Comparison of ENCODE assay signal across 1 cellular context in genomic region chr16:54080524-54081008, GRCh38.
TF ChIP-seq lines count a peak whose summit lies in the region.

No MANE protein-coding gene starts in this region.

TF ChIP-seq in HepG2, 621 proteins besides CTCF, POLR2A, EP300 and RAD21 (continued from another document and continues in another):
- no peak for TF ChIP-seq ZSCAN29 (CRISPR knock-in tag; conservative IDR thresholded peaks at IDR 0.05)
- no peak for TF ChIP-seq RBM22 (optimal IDR thresholded peaks at IDR 0.05; ENCODE audit: low read length)
- TF ChIP-seq ZNF7 (CRISPR knock-in tag; IDR thresholded peaks at IDR 0.05) = peak; percentile 38; the same call in 1 of the 2 replicates
- no peak for TF ChIP-seq ZNF749 (CRISPR knock-in tag; IDR thresholded peaks at IDR 0.05; ENCODE audit: borderline replicate concordance)
- TF ChIP-seq RELA (CRISPR knock-in tag; IDR thresholded peaks at IDR 0.05) = no peak
- TF ChIP-seq, protein P1, sequence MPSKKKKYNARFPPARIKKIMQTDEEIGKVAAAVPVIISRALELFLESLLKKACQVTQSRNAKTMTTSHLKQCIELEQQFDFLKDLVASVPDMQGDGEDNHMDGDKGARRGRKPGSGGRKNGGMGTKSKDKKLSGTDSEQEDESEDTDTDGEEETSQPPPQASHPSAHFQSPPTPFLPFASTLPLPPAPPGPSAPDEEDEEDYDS (CRISPR knock-in tag; IDR thresholded peaks at IDR 0.05) = 0 out of 2 replicates have a peak, but pooled peaks have one; percentile 32
- TF ChIP-seq ATF7-NPFF (CRISPR knock-in tag; IDR thresholded peaks at IDR 0.05; ENCODE audit: low read depth) = peak; percentile 44; the same call in 1 of the 2 replicates
- TF ChIP-seq RXRB (CRISPR knock-in tag; IDR thresholded peaks at IDR 0.05; ENCODE audit: borderline replicate concordance) = peak; percentile 76; the same call in 1 of the 2 replicates
- TF ChIP-seq IRX3 (CRISPR knock-in tag; IDR thresholded peaks at IDR 0.05; ENCODE audit: borderline replicate concordance, low read depth) = no peak
- no peak for TF ChIP-seq MTF2 (CRISPR knock-in tag; IDR thresholded peaks at IDR 0.05; ENCODE audit: borderline replicate concordance)
- no peak for TF ChIP-seq KIAA2018 (CRISPR knock-in tag; IDR thresholded peaks at IDR 0.05; ENCODE audit: borderline replicate concordance)
- TF ChIP-seq FOXA3 (CRISPR knock-in tag; IDR thresholded peaks at IDR 0.05) = peak; percentile 94
- no peak for TF ChIP-seq ZNF550 (CRISPR knock-in tag; IDR thresholded peaks at IDR 0.05; ENCODE audit: borderline replicate concordance)
- no peak for TF ChIP-seq ZNF766 (CRISPR knock-in tag; IDR thresholded peaks at IDR 0.05; ENCODE audit: borderline replicate concordance)
- peak; percentile 83 for TF ChIP-seq FOSL2 (CRISPR knock-in tag; IDR thresholded peaks at IDR 0.05)
- TF ChIP-seq ZNF772 (CRISPR knock-in tag; IDR thresholded peaks at IDR 0.05) = no peak
- TF ChIP-seq ZFP36L1 (CRISPR knock-in tag; IDR thresholded peaks at IDR 0.05) = 0 out of 2 replicates have a peak, but pooled peaks have one; percentile 61
- no peak for TF ChIP-seq ZBTB42 (CRISPR knock-in tag; IDR thresholded peaks at IDR 0.05)
- TF ChIP-seq, protein P2, sequence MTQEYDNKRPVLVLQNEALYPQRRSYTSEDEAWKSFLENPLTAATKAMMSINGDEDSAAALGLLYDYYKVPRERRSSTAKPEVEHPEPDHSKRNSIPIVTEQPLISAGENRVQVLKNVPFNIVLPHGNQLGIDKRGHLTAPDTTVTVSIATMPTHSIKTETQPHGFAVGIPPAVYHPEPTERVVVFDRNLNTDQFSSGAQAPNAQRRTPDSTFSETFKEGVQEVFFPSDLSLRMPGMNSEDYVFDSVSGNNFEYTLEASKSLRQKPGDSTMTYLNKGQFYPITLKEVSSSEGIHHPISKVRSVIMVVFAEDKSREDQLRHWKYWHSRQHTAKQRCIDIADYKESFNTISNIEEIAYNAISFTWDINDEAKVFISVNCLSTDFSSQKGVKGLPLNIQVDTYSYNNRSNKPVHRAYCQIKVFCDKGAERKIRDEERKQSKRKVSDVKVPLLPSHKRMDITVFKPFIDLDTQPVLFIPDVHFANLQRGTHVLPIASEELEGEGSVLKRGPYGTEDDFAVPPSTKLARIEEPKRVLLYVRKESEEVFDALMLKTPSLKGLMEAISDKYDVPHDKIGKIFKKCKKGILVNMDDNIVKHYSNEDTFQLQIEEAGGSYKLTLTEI (CRISPR knock-in tag; conservative IDR thresholded peaks at IDR 0.05) = no peak
- TF ChIP-seq ATF1 (CRISPR knock-in tag; IDR thresholded peaks at IDR 0.05) = peak; percentile 68
- TF ChIP-seq, protein P3, sequence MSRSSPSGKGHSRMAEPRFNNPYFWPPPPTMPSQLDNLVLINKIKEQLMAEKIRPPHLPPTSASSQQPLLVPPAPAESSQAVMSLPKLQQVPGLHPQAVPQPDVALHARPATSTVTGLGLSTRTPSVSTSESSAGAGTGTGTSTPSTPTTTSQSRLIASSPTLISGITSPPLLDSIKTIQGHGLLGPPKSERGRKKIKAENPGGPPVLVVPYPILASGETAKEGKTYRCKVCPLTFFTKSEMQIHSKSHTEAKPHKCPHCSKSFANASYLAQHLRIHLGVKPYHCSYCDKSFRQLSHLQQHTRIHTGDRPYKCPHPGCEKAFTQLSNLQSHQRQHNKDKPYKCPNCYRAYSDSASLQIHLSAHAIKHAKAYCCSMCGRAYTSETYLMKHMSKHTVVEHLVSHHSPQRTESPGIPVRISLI (CRISPR knock-in tag; IDR thresholded peaks at IDR 0.05; ENCODE audit: borderline replicate concordance) = no peak
- peak; percentile 61; the same call in 1 of the 2 replicates for TF ChIP-seq THRA (CRISPR knock-in tag; IDR thresholded peaks at IDR 0.05; ENCODE audit: borderline replicate concordance)
- TF ChIP-seq ZNF709 (CRISPR knock-in tag; IDR thresholded peaks at IDR 0.05) = peak; percentile 60; the same call in 1 of the 2 replicates
- TF ChIP-seq SP140L (CRISPR knock-in tag; IDR thresholded peaks at IDR 0.05; ENCODE audit: borderline replicate concordance) = no peak
- TF ChIP-seq TRAFD1 (CRISPR knock-in tag; IDR thresholded peaks at IDR 0.05; ENCODE audit: borderline replicate concordance) = no peak
- no peak for TF ChIP-seq ZNF780A (CRISPR knock-in tag; IDR thresholded peaks at IDR 0.05)
- TF ChIP-seq, protein P4, sequence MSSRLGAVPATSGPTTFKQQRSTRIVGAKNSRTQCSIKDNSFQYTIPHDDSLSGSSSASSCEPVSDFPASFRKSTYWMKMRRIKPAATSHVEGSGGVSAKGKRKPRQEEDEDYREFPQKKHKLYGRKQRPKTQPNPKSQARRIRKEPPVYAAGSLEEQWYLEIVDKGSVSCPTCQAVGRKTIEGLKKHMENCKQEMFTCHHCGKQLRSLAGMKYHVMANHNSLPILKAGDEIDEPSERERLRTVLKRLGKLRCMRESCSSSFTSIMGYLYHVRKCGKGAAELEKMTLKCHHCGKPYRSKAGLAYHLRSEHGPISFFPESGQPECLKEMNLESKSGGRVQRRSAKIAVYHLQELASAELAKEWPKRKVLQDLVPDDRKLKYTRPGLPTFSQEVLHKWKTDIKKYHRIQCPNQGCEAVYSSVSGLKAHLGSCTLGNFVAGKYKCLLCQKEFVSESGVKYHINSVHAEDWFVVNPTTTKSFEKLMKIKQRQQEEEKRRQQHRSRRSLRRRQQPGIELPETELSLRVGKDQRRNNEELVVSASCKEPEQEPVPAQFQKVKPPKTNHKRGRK (CRISPR knock-in tag; IDR thresholded peaks at IDR 0.05) = no peak
- no peak for TF ChIP-seq SKI (IDR thresholded peaks at IDR 0.05; ENCODE audit: partially characterized antibody)
- no peak for TF ChIP-seq ZNF432 (CRISPR knock-in tag; IDR thresholded peaks at IDR 0.05; ENCODE audit: borderline replicate concordance)
